ENCODE assay signal across 8 cellular contexts in genomic region chr4:113435893-113436292, GRCh38.
DNase-seq lines count a peak whose midpoint lies in the region; ATAC-seq lines count a peak whose summit lies in the region.

No MANE protein-coding gene starts in this region.

- H3K36me3 ChIP-seq in Karpas-422 (ENCODE audit: insufficient read depth, low read length): no peaks in the 10 kb centered on the region

- H4K20me1 ChIP-seq in Karpas-422 (ENCODE audit: insufficient read depth, low read depth, low read length): no peaks in the 10 kb centered on the region

- peaks cover 10% of the 10 kb centered on the region for H3K4me1 ChIP-seq in Karpas-422 (ENCODE audit: low read length)

- no peak overlapping the region for H3K4me3 ChIP-seq in Karpas-422 (ENCODE audit: low read length)

- H3K79me2 ChIP-seq in Karpas-422 (ENCODE audit: low read length): no peaks in the 10 kb centered on the region

- 0 out of 2 replicates have a peak overlapping the region, but pooled peaks have one; percentile 11 for H2AFZ ChIP-seq in Karpas-422 (ENCODE audit: low read length)

- no peaks in the 10 kb centered on the region for H3K9me3 ChIP-seq in Karpas-422 (ENCODE audit: low read length)

- H3K27me3 ChIP-seq in Karpas-422 (ENCODE audit: low read length): no peaks in the 10 kb centered on the region

- H3K27ac ChIP-seq in Karpas-422 (ENCODE audit: low read length): no peak overlapping the region

- DNase-seq in COLO829 (ENCODE audit: low spot score) (peak; percentile 91), Karpas-422 (peak; percentile 61), dermis blood vessel endothelial cell (peak; percentile 94), myocyte (ENCODE audit: low read depth) (peak; percentile 84)
- no peak for DNase-seq in activated effector memory CD4-positive, alpha-beta T cell treated with anti-CD3 and anti-CD28 coated beads, Interleukin-2, amount 50 U/mL, for 16 hours

- H3K9me2 ChIP-seq in Karpas-422 (replicated peaks; ENCODE audit: insufficient read depth, low read length): no peaks in the 10 kb centered on the region

- ATAC-seq in GM21717 (IDR thresholded peaks at IDR 0.05; ENCODE audit: unreplicated experiment) (no peak), HG03520 (IDR thresholded peaks at IDR 0.05; ENCODE audit: unreplicated experiment) (no peak), HG02588 (IDR thresholded peaks at IDR 0.05; ENCODE audit: unreplicated experiment) (no peak)

- peak overlapping the region; percentile 16 for H3K4me2 ChIP-seq in Karpas-422 (ENCODE audit: low read depth, low read length, poor library complexity, severe bottlenecking)

- H3K9ac ChIP-seq in Karpas-422 (ENCODE audit: low read length): no peak overlapping the region
